Comparison of ENCODE assay signal across 17 cellular contexts in the genomic region with DNA sequence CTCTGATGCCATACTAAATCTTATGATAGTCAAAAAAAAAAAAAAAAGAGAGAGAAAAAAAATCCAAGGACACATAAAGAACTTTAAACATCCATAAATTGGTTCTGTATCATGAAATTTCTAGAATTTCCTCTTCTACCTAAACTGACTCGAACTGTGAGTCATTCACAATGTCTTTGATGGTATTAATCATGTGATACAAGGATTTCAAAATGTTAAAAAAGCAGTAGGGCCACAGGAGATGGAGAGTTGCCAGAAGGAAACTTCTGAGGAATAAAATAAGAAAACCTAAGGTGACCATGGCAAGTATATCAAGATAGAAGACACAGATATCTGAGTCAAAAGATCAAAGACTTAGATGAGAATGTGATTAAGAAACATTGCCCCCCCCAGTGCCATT.
A peak's percentile ranks its signal among the peaks of the same experiment; 100 is the strongest.
DNase-seq lines count a peak whose midpoint lies in the region; TF ChIP-seq lines count a peak whose summit lies in the region.
"Had no signal": no experiment of that assay in that cellular context is flagged by ENCODE, and none has a peak within 500 bp of the region (broad histone marks: within the 10 kb centered on the region; RNA-seq: fewer than 3 reads in every experiment).

No MANE protein-coding gene starts in this region.

- no peaks in the 10 kb centered on the region for H3K36me3 Mint-ChIP-seq in nephron progenitor cell (ENCODE audit: low read depth)
- H3K36me3 Mint-ChIP-seq: CD4-positive, alpha-beta memory T cell had no signal

- H3K4me3 ChIP-seq in cardiac fibroblast (replicated peaks in 1 of 2; ENCODE audit: low read depth in 2 of 2, low read length in 2 of 2): no peak overlapping the region
- H3K4me3 ChIP-seq in retinal pigment epithelial cell (ENCODE audit: low read length): no peak overlapping the region
- H3K4me3 ChIP-seq in coronary artery: no peak overlapping the region
- H3K4me3 ChIP-seq: A549, GM23338 had no signal

- peaks cover 3% of the 10 kb centered on the region for H3K9me3 Mint-ChIP-seq in nephron progenitor cell
- H3K9me3 Mint-ChIP-seq: GM23338 had no signal

- no peak for TF ChIP-seq CTCF in cardiac fibroblast (IDR thresholded peaks at IDR 0.05; ENCODE audit: low read depth, low read length)
- TF ChIP-seq CTCF in retinal pigment epithelial cell (conservative IDR thresholded peaks at IDR 0.05; ENCODE audit: low read depth, low read length): no peak
- TF ChIP-seq CTCF in nephron progenitor cell (IDR thresholded peaks at IDR 0.05): no peak
- TF ChIP-seq CTCF in coronary artery (IDR thresholded peaks at IDR 0.05): no peak

- peak; percentile 32 for DNase-seq in amniotic epithelial cell (ENCODE audit: low read depth)
- peak; percentile 1 for DNase-seq in cardiac fibroblast (ENCODE audit: low read depth in 2 of 2)
- DNase-seq in iris pigment epithelial cell (ENCODE audit: low read depth): peak; percentile 62
- DNase-seq in retinal pigment epithelial cell (ENCODE audit: low read depth): peak; percentile 20
- no peak for DNase-seq in SIG-M5 treated with dmso at 0.1 percent for 504 hours (lab: John Stamatoyannopoulos, UW; ENCODE audit: unreplicated experiment)
- no peak for DNase-seq in nephron progenitor cell
- no peak for DNase-seq in coronary artery (ENCODE audit: low spot score)
- DNase-seq: BE2C, COR-L47, DMS153, DMS79 treated with DMSO at 0.1 percent for 48 hours, EL, H7 had no signal

- H3K4me1 Mint-ChIP-seq in nephron progenitor cell: no peaks in the 10 kb centered on the region
- H3K4me1 Mint-ChIP-seq: CD4-positive, alpha-beta memory T cell; GM23338 had no signal

- H3K27me3 Mint-ChIP-seq in nephron progenitor cell (ENCODE audit: low read depth, poor library complexity): no peaks in the 10 kb centered on the region
- H3K27me3 Mint-ChIP-seq: CD4-positive, alpha-beta memory T cell had no signal

- no peak overlapping the region for H3K27ac Mint-ChIP-seq in nephron progenitor cell
- H3K27ac Mint-ChIP-seq: GM23338 had no signal

- no peak overlapping the region for H3K4me3 Mint-ChIP-seq in nephron progenitor cell
- H3K4me3 Mint-ChIP-seq: CD4-positive, alpha-beta memory T cell; GM23338 had no signal

- H3K27ac ChIP-seq in coronary artery: no peak overlapping the region
- H3K27ac ChIP-seq: A549, C4-2B had no signal

Comparison
In these comparisons a context has a peak if more than half of its experiments do, and no peak if none do; other contexts are left out.
1. DNase-seq: peak in amniotic epithelial cell (single experiment), cardiac fibroblast (2 of 2), iris pigment epithelial cell (single experiment) and retinal pigment epithelial cell (single experiment); none in SIG-M5 treated with dmso at 0.1 percent for 504 hours (single experiment), nephron progenitor cell (single experiment) and coronary artery (single experiment).